8 cellular contexts compared by ENCODE assay signal in the genomic region with DNA sequence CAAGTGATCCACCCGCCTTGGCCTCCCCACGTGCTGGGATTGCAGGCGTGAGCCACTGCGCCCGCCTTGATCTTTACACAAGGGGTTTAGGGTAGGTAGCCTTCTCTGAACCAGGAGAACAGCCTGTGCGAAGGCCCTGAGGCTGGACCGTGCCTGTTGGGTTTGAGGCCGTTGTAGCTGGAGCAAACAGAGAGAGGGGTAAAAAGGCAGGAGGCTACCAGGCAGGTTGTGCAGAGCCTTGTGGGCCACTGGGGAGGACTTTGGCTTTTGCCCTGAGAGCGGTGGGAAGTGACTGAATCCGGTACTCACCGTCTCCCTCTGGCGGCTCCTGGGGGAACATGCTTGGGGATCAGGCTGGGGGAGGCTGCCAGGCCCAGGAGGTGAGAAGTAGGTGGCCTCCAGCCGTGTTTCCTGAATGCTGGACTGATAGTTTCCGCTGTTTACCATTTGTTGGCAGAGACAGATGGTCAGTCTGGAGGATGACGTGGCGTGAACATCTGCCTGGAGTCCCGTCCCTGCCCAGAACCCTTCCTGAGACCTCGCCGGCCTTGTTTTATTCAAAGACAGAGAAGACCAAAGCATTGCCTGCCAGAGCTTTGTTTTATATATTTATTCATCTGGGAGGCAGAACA. TPM values are rescaled to one million over a fixed set of nuclear protein-coding genes. Genes with fewer than 3 reads are reported as not detected.
DNase-seq lines count a peak whose midpoint lies in the region; ATAC-seq and TF ChIP-seq lines count a peak whose summit lies in the region.

No MANE protein-coding gene starts in this region.

- CTCF ChIA-PET in Caco-2 (lab: Charles Lee) = no interaction called here

- no peak for TF ChIP-seq EP300 in gastroesophageal sphincter (IDR thresholded peaks at IDR 0.05)
- TF ChIP-seq EP300 in ovary (IDR thresholded peaks at IDR 0.05) = no peak

- ATAC-seq in gastroesophageal sphincter = peak; percentile 86
- ATAC-seq in HG03280 (IDR thresholded peaks at IDR 0.05; ENCODE audit: unreplicated experiment) = no peak

- no peaks in the 10 kb centered on the region for H3K4me1 Mint-ChIP-seq in Caco-2 (ENCODE audit: low read depth, unreplicated experiment)

- H3K36me3 ChIP-seq in Caco-2 (ENCODE audit: control insufficient read depth, insufficient read depth, low read length) (peaks cover 24% of the 10 kb centered on the region), gastroesophageal sphincter (peaks cover 0 to 53% of the 10 kb centered on the region in 2 donors), ovary (no peaks in the 10 kb centered on the region), thyroid gland (peaks cover 11 to 12% of the 10 kb centered on the region in 2 donors)

- peak overlapping the region; percentile 25 for H3K27ac Mint-ChIP-seq in Caco-2 (ENCODE audit: unreplicated experiment)

- no peaks in the 10 kb centered on the region for H3K27me3 Mint-ChIP-seq in Caco-2 (ENCODE audit: insufficient read depth, unreplicated experiment)

- peak; percentile 78 to 80 for TF ChIP-seq CTCF in Caco-2 (IDR thresholded peaks at IDR 0.05; ENCODE audit: insufficient read depth in 1 of 2, low read depth in 1 of 2, low read length in 1 of 2, severe bottlenecking in 1 of 2, unreplicated experiment in 1 of 2)
- TF ChIP-seq CTCF in gastroesophageal sphincter (IDR thresholded peaks at IDR 0.05) = peak; percentile 93 to 97 (median 96)
- TF ChIP-seq CTCF in ovary (IDR thresholded peaks at IDR 0.05) = peak; percentile 76 to 93 (median 90)
- peak; percentile 80 to 92 (median 88) for TF ChIP-seq CTCF in thyroid gland (IDR thresholded peaks at IDR 0.05)

- WGBS in gastroesophageal sphincter (ENCODE audit: low coverage in 1 of 2), 2 donors = 65% methylated on average over 4 of the region's 19 CpGs; no CpG with 5 or more reads in 1 of the 2 donors
- 36 to 51% (median 39%) methylated on average over 19 of the region's 19 CpGs for WGBS in ovary, 3 donors
- WGBS in thyroid gland, 2 donors = 48 to 52% methylated on average over 18 of the region's 19 CpGs

- POLR2A ChIA-PET in Caco-2 (lab: Charles Lee) = no interaction called here

- intact Hi-C loops in Caco-2 (cut with micrococcal nuclease; ENCODE audit: unreplicated experiment) = loop anchor here (5.0 kb wide), 1 partner anchor 94 kb away; no protein-coding TSS in a partner anchor
- intact Hi-C loops in ovary (cut with DNase I) = loop anchor here in 3 of 4 donors (2.0 to 5.0 kb wide), 3 partner anchors 94 to 194 kb away; no protein-coding TSS in a partner anchor
- intact Hi-C loops in thyroid gland (cut with DNase I) = no loop called here

- no peaks in the 10 kb centered on the region for H3K9me3 ChIP-seq in Caco-2
- no peaks in the 10 kb centered on the region for H3K9me3 ChIP-seq in gastroesophageal sphincter
- H3K9me3 ChIP-seq in ovary = no peaks in the 10 kb centered on the region
- H3K9me3 ChIP-seq in thyroid gland = no peaks in the 10 kb centered on the region

- in situ Hi-C loops in KBM-7 (cut with MboI; ENCODE audit: low pct_unique_long_range_greater_than_20kb, low sequenced_read_pairs) = no loop called here

- no peak for TF ChIP-seq POLR2A in gastroesophageal sphincter (IDR thresholded peaks at IDR 0.05)
- no peak for TF ChIP-seq POLR2A in ovary (IDR thresholded peaks at IDR 0.05)
- TF ChIP-seq POLR2A in thyroid gland (IDR thresholded peaks at IDR 0.05) = no peak

- H3K4me1 ChIP-seq in Caco-2 (peaks cover 12% of the 10 kb centered on the region), gastroesophageal sphincter (peaks cover 0 to 26% (median 7%) of the 10 kb centered on the region in 3 donors), ovary (ENCODE audit: insufficient read depth) (peaks cover 1% of the 10 kb centered on the region), thyroid gland (peaks cover 0 to 10% of the 10 kb centered on the region in 2 donors)

- H3K4me3 Mint-ChIP-seq in Caco-2 (ENCODE audit: unreplicated experiment) = no peak overlapping the region

- no peaks in the 10 kb centered on the region for H3K9me3 Mint-ChIP-seq in Caco-2 (ENCODE audit: unreplicated experiment)

- no peak overlapping the region for H3K4me3 ChIP-seq in Caco-2 (ENCODE audit: low read depth, low read length)
- H3K4me3 ChIP-seq in gastroesophageal sphincter = no peak overlapping the region
- H3K4me3 ChIP-seq in ovary = no peak overlapping the region
- H3K4me3 ChIP-seq in thyroid gland (replicated peaks in 1 of 3) = no peak overlapping the region

- H3K27ac ChIP-seq in gastroesophageal sphincter (peak overlapping the region; percentile 5 to 79 (median 74)), ovary (peak overlapping the region; percentile 28 to 41), thyroid gland (peak overlapping the region in 2 of 3 donors; percentile 37 to 49)

- DNase-seq in Caco-2 (peak; percentile 85 to 88), KBM-7 (peak; percentile 85), SHP77 (lab: John Stamatoyannopoulos, UW) (peak; percentile 62 to 66), ovary (peak; percentile 78 to 88 (median 83)), thyroid gland (peak; percentile 81 to 82)
- DNase-seq in activated gamma-delta T cell treated with anti-CD3 and anti-CD28 coated beads, Interleukin-2, amount 50 U/mL, for 16 hours (ENCODE audit: low read depth) = peak; percentile 59

- no TSS peak for BruUV-seq in Caco-2 (replicated peaks; lab: Mats Ljungman, UMichigan)

- peaks cover 92% of the 10 kb centered on the region for H3K36me3 Mint-ChIP-seq in Caco-2 (ENCODE audit: insufficient read depth, unreplicated experiment)

- H3K27me3 ChIP-seq in Caco-2 (replicated peaks; ENCODE audit: control insufficient read depth, insufficient read depth, low read length) (no peaks in the 10 kb centered on the region), gastroesophageal sphincter (no peaks in the 10 kb centered on the region), ovary (no peaks in the 10 kb centered on the region), thyroid gland (no peaks in the 10 kb centered on the region)

RNA-seq across cellular contexts. Expression of gene SPC24, which starts 24.6 kb away (rescaled TPM):
- total RNA-seq in Caco-2 (2022) = 35.7 and 44.8 TPM in 2 replicates
- 1 to 10 TPM; 4.2 to 6.8 (median 5.7) TPM for total RNA-seq in gastroesophageal sphincter
- total RNA-seq in ovary = 1 to 10 TPM in 4 of 7 donors, under 1 TPM in 2, not detected in 1; 0.93 to 2.7 (median 1.0) TPM
- under 1 TPM; 0.47 to 0.78 TPM for polyA plus RNA-seq in ovary
- total RNA-seq in thyroid gland = 1 to 10 TPM in 1 of 4 donors, under 1 TPM in 2, not detected in 1; 0.24 to 1.1 (median 0.78) TPM

RNA-seq across cellular contexts. Expression of gene LDLR, which starts 41.7 kb away (rescaled TPM):
- total RNA-seq in Caco-2 (2022) (68.9 and 83.4 TPM in 2 replicates), gastroesophageal sphincter (10 to 100 TPM; 14.9 to 68.1 (median 32.6) TPM), ovary (100 to 1,000 TPM in 5 of 7 donors, 10 to 100 TPM in 2; 54.2 to 436 (median 141) TPM), thyroid gland (10 to 100 TPM in 3 of 4 donors, 1 to 10 TPM in 1; 8.7 to 39.1 (median 20.3) TPM)
- 100 to 1,000 TPM in 1 of 2 donors, 10 to 100 TPM in 1; 31.1 to 205 TPM for polyA plus RNA-seq in ovary
